33 cellular contexts compared by ENCODE assay signal in the genomic region with DNA sequence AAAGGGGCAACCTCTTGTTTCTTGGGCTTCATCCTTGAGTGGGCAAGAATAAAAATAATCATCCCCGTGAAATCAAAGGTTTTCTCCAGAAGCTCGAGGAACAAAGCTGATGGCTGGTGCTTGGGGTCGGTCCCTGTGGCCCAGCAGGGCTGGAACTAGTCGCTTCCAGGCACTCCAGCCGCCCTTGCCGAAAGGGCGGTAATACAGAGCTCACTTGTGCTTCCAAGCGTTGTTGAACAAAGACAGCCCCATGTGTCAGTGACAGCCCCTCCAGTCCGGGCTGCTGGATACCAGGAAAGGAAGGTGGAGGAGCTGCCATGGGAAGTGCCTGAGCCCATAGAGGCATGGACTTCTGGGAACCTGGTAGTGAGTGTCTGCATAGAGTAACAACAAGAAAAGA. TPM values are rescaled to one million over a fixed set of nuclear protein-coding genes. Genes with fewer than 3 reads are reported as not detected.
"Had no signal": no experiment of that assay in that cellular context is flagged by ENCODE, and none has a peak within 500 bp of the region (broad histone marks: within the 10 kb centered on the region; RNA-seq: fewer than 3 reads in every experiment).

No MANE protein-coding gene starts in this region.

- H3K4me3 ChIP-seq: coronary artery, dorsolateral prefrontal cortex, esophagus squamous epithelium, gastrocnemius medialis, heart right ventricle, left lung, lower lobe of right lung, mucosa of descending colon had no signal

- H3K36me3 Mint-ChIP-seq: mesothelial cell of epicardium had no signal

- H3K4me3 Mint-ChIP-seq: effector memory CD8-positive, alpha-beta T cell; endodermal cell; mesothelial cell of epicardium had no signal

- H3K36me3 ChIP-seq: esophagus squamous epithelium, gastrocnemius medialis, heart right ventricle, left lung, lower lobe of right lung had no signal

- H3K27ac ChIP-seq: coronary artery, dorsolateral prefrontal cortex, epithelial cell of prostate, esophagus squamous epithelium, gastrocnemius medialis, heart right ventricle, left lung, lower lobe of right lung had no signal

- H3K9me3 Mint-ChIP-seq: effector memory CD8-positive, alpha-beta T cell; endodermal cell; mesothelial cell of epicardium had no signal

- H3K9me3 ChIP-seq: esophagus squamous epithelium, gastrocnemius medialis, heart right ventricle, left lung, lower lobe of right lung, mucosa of descending colon had no signal

- DNase-seq: dermis blood vessel endothelial cell; dorsolateral prefrontal cortex; effector CD8-positive, alpha-beta T cell; effector memory CD8-positive, alpha-beta T cell; endodermal cell; erythroblast; esophagus squamous epithelium; foreskin fibroblast; foreskin melanocyte; gastrocnemius medialis; glutamatergic neuron; head of caudate nucleus; heart right ventricle; hippocampal formation; left cardiac atrium; left lung; left ventricle myocardium superior; lower lobe of right lung; mesenchymal stem cell; mucosa of descending colon had no signal

- H3K27ac Mint-ChIP-seq: endodermal cell, mesothelial cell of epicardium had no signal

- ATAC-seq: effector memory CD8-positive, alpha-beta T cell; esophagus mucosa; gastrocnemius medialis; heart right ventricle; left cardiac atrium; left lung; left ventricle myocardium superior; lower lobe of right lung; mucosa of descending colon had no signal

- FAIRE-seq: colon, endometrium, islet of Langerhans, keratinocyte had no signal

RNA-seq across cellular contexts. Expression of a gene that starts 5.2 kb away (rescaled TPM):
- total RNA-seq: cerebellum, dermis blood vessel endothelial cell, dorsolateral prefrontal cortex, endodermal cell, esophagus mucosa, esophagus squamous epithelium, gastrocnemius medialis, glomerular endothelial cell, heart right ventricle, kidney epithelial cell, left cardiac atrium, left ventricle myocardium superior, lung microvascular endothelial cell, mesenteric fat pad, mesothelial cell of epicardium, mucosa of descending colon had no signal
- polyA plus RNA-seq: heart right ventricle, keratinocyte had no signal
